Comparison of ENCODE assay signal across 14 cellular contexts in the genomic region with DNA sequence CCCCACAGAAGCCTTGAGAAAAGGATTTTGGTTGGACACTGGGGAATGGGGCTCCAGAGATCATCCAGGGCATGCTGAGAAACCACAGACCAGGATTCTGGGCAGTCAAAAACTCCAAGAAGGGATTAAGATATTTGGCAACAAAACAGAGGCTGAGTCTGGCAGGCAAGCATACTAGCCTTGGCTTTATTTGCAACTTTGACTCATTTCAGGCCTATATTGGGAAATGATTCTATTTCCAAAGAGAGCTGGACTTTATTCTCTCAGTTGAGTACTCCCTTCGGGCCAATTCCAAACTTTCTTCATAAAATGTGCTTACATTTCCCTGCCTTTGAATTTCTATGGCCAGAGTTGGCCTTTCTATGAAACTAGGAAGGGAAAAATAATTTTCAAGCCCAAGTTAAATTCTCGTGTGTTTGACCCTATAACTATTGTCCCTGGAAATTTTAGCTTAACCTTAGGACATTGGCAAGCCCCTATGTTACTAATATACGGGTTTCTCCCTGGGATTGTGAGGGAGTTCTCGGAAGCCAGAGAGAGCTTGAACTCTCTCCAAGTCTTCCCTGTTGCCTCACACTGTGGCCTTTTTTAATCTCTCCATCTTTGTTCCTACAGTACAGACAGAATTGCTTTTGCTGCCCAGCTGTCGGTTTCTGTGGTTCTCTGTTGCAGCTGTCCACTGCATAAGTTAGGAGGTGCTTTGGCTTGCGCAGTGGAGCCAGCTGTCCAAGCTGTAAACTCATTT.
DNase-seq lines count a peak whose midpoint lies in the region; ATAC-seq and TF ChIP-seq lines count a peak whose summit lies in the region.
"Had no signal": no experiment of that assay in that cellular context is flagged by ENCODE, and none has a peak within 500 bp of the region (broad histone marks: within the 10 kb centered on the region; RNA-seq: fewer than 3 reads in every experiment).

No MANE protein-coding gene starts in this region.

- no peaks in the 10 kb centered on the region for H3K4me1 Mint-ChIP-seq in activated T-helper 2 cell treated with anti-CD3 and anti-CD28 coated beads, Interferon-gamma antibody, Interleukin-2, Interleukin-4, amounts not matched to agents 10 μg/mL and 5 μg/mL and 100 μg/mL, durations not matched to agents 14 hours and 24 hours and 36 hours (ENCODE audit: low read depth)
- H3K4me1 Mint-ChIP-seq: activated CD4-positive, alpha-beta T cell treated with anti-CD3 and anti-CD28 coated beads for 36 hours; naive B cell had no signal

- in situ Hi-C loops in astrocyte of the cerebellum (cut with HindIII; ENCODE audit: low sequenced_read_pairs), result no loop called here

- no peak overlapping the region for H3K27ac Mint-ChIP-seq in activated T-helper 2 cell treated with anti-CD3 and anti-CD28 coated beads, Interferon-gamma antibody, Interleukin-2, Interleukin-4, amounts not matched to agents 10 μg/mL and 5 μg/mL and 100 μg/mL, durations not matched to agents 14 hours and 24 hours and 36 hours
- H3K27ac Mint-ChIP-seq: activated CD4-positive, alpha-beta T cell treated with anti-CD3 and anti-CD28 coated beads for 36 hours; CD4-positive, alpha-beta T cell; naive B cell had no signal

- ATAC-seq in left cardiac atrium (peak; percentile 85 to 86), sciatic nerve (peak; percentile 95), GM19467 (IDR thresholded peaks at IDR 0.05; ENCODE audit: unreplicated experiment) (no peak)
- ATAC-seq: activated CD4-positive, alpha-beta T cell treated with anti-CD3 and anti-CD28 coated beads for 36 hours had no signal

- H3K36me3 Mint-ChIP-seq in activated T-helper 2 cell treated with anti-CD3 and anti-CD28 coated beads, Interferon-gamma antibody, Interleukin-2, Interleukin-4, amounts not matched to agents 10 μg/mL and 5 μg/mL and 100 μg/mL, durations not matched to agents 14 hours and 24 hours and 36 hours (ENCODE audit: low read depth), result no peaks in the 10 kb centered on the region
- H3K36me3 Mint-ChIP-seq: naive B cell had no signal

- TF ChIP-seq CTCF in astrocyte of the cerebellum (IDR thresholded peaks at IDR 0.05; ENCODE audit: low read depth, low read length, missing control alignments), result no peak

- intact Hi-C loops in left cardiac atrium (cut with DNase I) (no loop called here), sciatic nerve (cut with DNase I) (no loop called here)
- intact Hi-C loops in activated T-helper 2 cell treated with anti-CD3 and anti-CD28 coated beads, Interferon-gamma antibody, Interleukin-2, Interleukin-4, amounts not matched to agents 10 μg/mL and 5 μg/mL and 100 μg/mL, durations not matched to agents 14 hours and 24 hours and 36 hours (cut with micrococcal nuclease), result no loop called here

- no peak overlapping the region for H3K4me3 Mint-ChIP-seq in activated T-helper 2 cell treated with anti-CD3 and anti-CD28 coated beads, Interferon-gamma antibody, Interleukin-2, Interleukin-4, amounts not matched to agents 10 μg/mL and 5 μg/mL and 100 μg/mL, durations not matched to agents 14 hours and 24 hours and 36 hours (ENCODE audit: low read depth)
- H3K4me3 Mint-ChIP-seq: activated CD4-positive, alpha-beta T cell treated with anti-CD3 and anti-CD28 coated beads for 36 hours; CD4-positive, alpha-beta T cell had no signal

- H3K4me3 ChIP-seq in astrocyte of the cerebellum (ENCODE audit: low read depth, low read length), result no peak overlapping the region

- peaks cover 7% of the 10 kb centered on the region for H3K27me3 Mint-ChIP-seq in activated T-helper 2 cell treated with anti-CD3 and anti-CD28 coated beads, Interferon-gamma antibody, Interleukin-2, Interleukin-4, amounts not matched to agents 10 μg/mL and 5 μg/mL and 100 μg/mL, durations not matched to agents 14 hours and 24 hours and 36 hours (ENCODE audit: low read depth)
- H3K27me3 Mint-ChIP-seq: CD4-positive, alpha-beta T cell had no signal

- H3K9me3 Mint-ChIP-seq in activated T-helper 2 cell treated with anti-CD3 and anti-CD28 coated beads, Interferon-gamma antibody, Interleukin-2, Interleukin-4, amounts not matched to agents 10 μg/mL and 5 μg/mL and 100 μg/mL, durations not matched to agents 14 hours and 24 hours and 36 hours, result no peaks in the 10 kb centered on the region
- H3K9me3 Mint-ChIP-seq: CD4-positive, alpha-beta T cell had no signal

- DNase-seq in EH (ENCODE audit: low read depth) (peak; percentile 11), astrocyte of the cerebellum (ENCODE audit: low read depth) (peak; percentile 28), left cardiac atrium (peak; percentile 21), sciatic nerve (ENCODE audit: low spot score) (no peak), NCI-H1048 (lab: John Stamatoyannopoulos, UW) (no peak), SHP77 treated with DMSO at 0.1 percent for 48 hours (lab: John Stamatoyannopoulos, UW) (no peak)
- no peak for DNase-seq in activated T-helper 2 cell treated with anti-CD3 and anti-CD28 coated beads, Interferon-gamma antibody, Interleukin-2, Interleukin-4, amounts not matched to agents 10 μg/mL and 5 μg/mL and 100 μg/mL, durations not matched to agents 14 hours and 24 hours and 36 hours (ENCODE audit: low spot score)
- DNase-seq: activated CD4-positive, alpha-beta T cell treated with anti-CD3 and anti-CD28 coated beads for 36 hours; activated effector memory CD4-positive, alpha-beta T cell treated with anti-CD3 and anti-CD28 coated beads, Interleukin-2, amount 50 U/mL, for 16 hours; CD4-positive, alpha-beta T cell; naive B cell; NCI-H187; SW 1271 had no signal

Comparison
In these comparisons a context has a peak if more than half of its experiments do, and no peak if none do; other contexts are left out.
1. DNase-seq: peak in EH (single experiment), astrocyte of the cerebellum (single experiment) and left cardiac atrium (single experiment); none in sciatic nerve (single experiment), activated T-helper 2 cell treated with anti-CD3 and anti-CD28 coated beads, Interferon-gamma antibody, Interleukin-2, Interleukin-4, amounts not matched to agents 10 μg/mL and 5 μg/mL and 100 μg/mL, durations not matched to agents 14 hours and 24 hours and 36 hours (single experiment), NCI-H1048 (single experiment) and SHP77 treated with DMSO at 0.1 percent for 48 hours (single experiment).